17 cellular contexts compared by ENCODE assay signal in the genomic region with DNA sequence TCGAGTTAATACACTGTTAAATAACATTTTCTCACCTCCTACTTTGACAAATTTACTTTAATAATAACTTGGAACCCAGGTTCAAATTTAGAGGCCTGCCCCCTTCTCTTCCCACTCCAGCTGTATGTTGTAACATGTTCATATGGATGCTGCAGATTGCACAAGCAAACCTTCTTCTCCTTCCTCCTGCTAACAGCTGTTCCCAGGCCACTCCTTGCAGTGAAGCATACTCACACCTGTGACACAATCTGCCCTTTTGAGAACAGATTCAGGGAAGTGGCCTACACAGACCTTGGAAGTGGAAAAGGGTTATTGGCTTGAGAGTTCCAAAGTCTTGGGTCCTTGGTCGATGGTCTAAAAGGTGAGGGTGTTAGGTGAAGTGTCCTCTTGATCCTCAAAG.
DNase-seq lines count a peak whose midpoint lies in the region; ATAC-seq, FAIRE-seq and TF ChIP-seq lines count a peak whose summit lies in the region.
"Had no signal": no experiment of that assay in that cellular context is flagged by ENCODE, and none has a peak within 500 bp of the region (broad histone marks: within the 10 kb centered on the region; RNA-seq: fewer than 3 reads in every experiment).

No MANE protein-coding gene starts in this region.

- SMC1A ChIA-PET in GM12878 (lab: Charles Lee; ENCODE audit: uncharacterized antibody, unreplicated experiment) = no interaction called here

- in situ Hi-C loops in GM12878 (cut with MboI) = no loop called here

- peak overlapping the region; percentile 65 for H3K27ac Mint-ChIP-seq in MCF 10A (ENCODE audit: low read depth, unreplicated experiment)
- H3K27ac Mint-ChIP-seq: activated CD4-positive, alpha-beta memory T cell treated with anti-CD3 and anti-CD28 coated beads for 36 hours had no signal

- H2BK5ac ChIP-seq in mesenchymal stem cell (ENCODE audit: low read depth, low read length, poor library complexity, severe bottlenecking) = no peak overlapping the region

- H3K27me3 ChIP-seq in breast epithelium (no peaks in the 10 kb centered on the region), GM12878 (replicated peaks in 1 of 2; ENCODE audit: control insufficient read depth in 2 of 2, insufficient read depth in 2 of 2, low read length in 1 of 2) (no peaks in the 10 kb centered on the region; a peak in 2 of 4 replicates), mesenchymal stem cell (ENCODE audit: control insufficient read depth in 1 of 2, insufficient read depth in 1 of 2, low read length in 2 of 2) (no peaks in the 10 kb centered on the region)
- H3K27me3 ChIP-seq: colonic mucosa, heart right ventricle, MG63 had no signal

- H2BK120ac ChIP-seq in mesenchymal stem cell (ENCODE audit: low read depth, low read length) = no peak overlapping the region

- H3K4me1 ChIP-seq in breast epithelium (peaks cover 0 to 5% of the 10 kb centered on the region in 2 donors), GM12878 (ENCODE audit: control insufficient read depth, insufficient read depth, low read length) (no peaks in the 10 kb centered on the region), mesenchymal stem cell (ENCODE audit: control insufficient read depth, insufficient read depth, low read depth, low read length) (peaks cover 28% of the 10 kb centered on the region)

- no peak overlapping the region for H4K8ac ChIP-seq in mesenchymal stem cell (ENCODE audit: low read length)

- H3K27me3 Mint-ChIP-seq in MCF 10A (ENCODE audit: insufficient read depth, unreplicated experiment) = no peaks in the 10 kb centered on the region
- peaks cover 22% of the 10 kb centered on the region for H3K27me3 Mint-ChIP-seq in activated T-cell treated with anti-CD3 and anti-CD28 coated beads, Interleukin-2, amount 50 U/mL, for 4 hours (ENCODE audit: low read depth)

- POLR2A ChIA-PET in MCF 10A (lab: Yijun Ruan, JAX) (interaction anchor here (0.5 to 7.9 kb wide), 16 partner anchors 9 to 375 kb away, joined by 3 to 93 read pairs (median 3); no protein-coding TSS in a partner anchor), GM12878 (lab: Charles Lee) (no interaction called here)

- H3K4me3 Mint-ChIP-seq in MCF 10A (ENCODE audit: unreplicated experiment) = no peak overlapping the region
- H3K4me3 Mint-ChIP-seq in activated T-cell treated with anti-CD3 and anti-CD28 coated beads, Interleukin-2, amount 50 U/mL, for 4 hours = no peak overlapping the region
- H3K4me3 Mint-ChIP-seq: activated CD4-positive, alpha-beta memory T cell treated with anti-CD3 and anti-CD28 coated beads for 36 hours had no signal

- H3K14ac ChIP-seq in mesenchymal stem cell (ENCODE audit: low read length in 2 of 2) = no peak overlapping the region

- H2AK5ac ChIP-seq in mesenchymal stem cell (ENCODE audit: low read length, severe bottlenecking) = no peak overlapping the region

- H3K4ac ChIP-seq in mesenchymal stem cell (ENCODE audit: low read depth in 1 of 2, low read length in 2 of 2) = no peak overlapping the region

- no peak for TF ChIP-seq RAD21 in GM12878 (IDR thresholded peaks at IDR 0.05; ENCODE audit: insufficient read depth, low read depth, low read length)

- DNase-seq in MCF 10A (ENCODE audit: unreplicated experiment) (peak; percentile 89), breast epithelium (ENCODE audit: low spot score in 2 of 2) (no peak), GM12878 (ENCODE audit: low read depth, low spot score) (no peak), mesenchymal stem cell (peak; percentile 74)
- no peak for DNase-seq in activated T-cell treated with anti-CD3 and anti-CD28 coated beads, Interleukin-2, amount 50 U/mL, for 4 hours
- DNase-seq: activated CD4-positive, alpha-beta memory T cell treated with anti-CD3 and anti-CD28 coated beads for 36 hours; amniotic stem cell; colonic mucosa; heart right ventricle; MG63; stimulated activated CD4-positive, alpha-beta T cell treated with anti-CD3 and anti-CD28 coated beads, Interleukin-15, amount 100 ng/mL, for 24 hours had no signal

- peaks cover 21% of the 10 kb centered on the region for H3K79me1 ChIP-seq in mesenchymal stem cell (replicated peaks; ENCODE audit: low read length, poor library complexity, severe bottlenecking)

- no peak for TF ChIP-seq POLR2A in breast epithelium (IDR thresholded peaks at IDR 0.05)
- TF ChIP-seq POLR2A in GM12878 (IDR thresholded peaks at IDR 0.05; ENCODE audit: low read depth, low read length) = no peak

- CTCF ChIA-PET in MCF 10A (lab: Yijun Ruan, JAX) (interaction anchor here (0.7 kb wide), 1 partner anchor 20 kb away, joined by 3 read pairs; no protein-coding TSS in a partner anchor), GM12878 (lab: Yijun Ruan, JAX) (no interaction called here)

- H3K9ac ChIP-seq in GM12878 (ENCODE audit: control insufficient read depth, insufficient read depth, low read length) = no peak overlapping the region
- H3K9ac ChIP-seq in mesenchymal stem cell (ENCODE audit: low read length) = no peak overlapping the region

- H2BK12ac ChIP-seq in mesenchymal stem cell (ENCODE audit: low read length in 2 of 2) = no peak overlapping the region

- peaks cover 43% of the 10 kb centered on the region for H3K4me1 Mint-ChIP-seq in MCF 10A (ENCODE audit: insufficient read depth, unreplicated experiment)
- no peaks in the 10 kb centered on the region for H3K4me1 Mint-ChIP-seq in activated T-cell treated with anti-CD3 and anti-CD28 coated beads, Interleukin-2, amount 50 U/mL, for 4 hours (ENCODE audit: low read depth)

- BruUV-seq in MCF 10A (replicated peaks; lab: Mats Ljungman, UMichigan) (no TSS peak), GM12878 (replicated peaks; lab: Mats Ljungman, UMichigan) (no TSS peak)

- no peaks in the 10 kb centered on the region for H4K20me1 ChIP-seq in GM12878 (ENCODE audit: control insufficient read depth, insufficient read depth)

- TF ChIP-seq CTCF in MCF 10A (IDR thresholded peaks at IDR 0.05; ENCODE audit: unreplicated experiment) (no peak), breast epithelium (IDR thresholded peaks at IDR 0.05) (no peak), GM12878 (IDR thresholded peaks at IDR 0.05 in 2 of 3, conservative IDR thresholded peaks at IDR 0.05 in 1 of 3; ENCODE audit: control insufficient read depth in 2 of 3, extremely low read depth in 1 of 3, insufficient read depth in 1 of 3, low read depth in 3 of 3, low read length in 3 of 3) (no peak)

- H3K79me2 ChIP-seq in GM12878 (ENCODE audit: control insufficient read depth, insufficient read depth, low read length) = no peaks in the 10 kb centered on the region

- no peak overlapping the region for H2BK15ac ChIP-seq in mesenchymal stem cell (ENCODE audit: low read depth, poor library complexity, severe bottlenecking)

- H3K27ac ChIP-seq in breast epithelium (peak overlapping the region in 1 of 2 donors; percentile 23), GM12878 (ENCODE audit: control insufficient read depth, insufficient read depth) (no peak overlapping the region), mesenchymal stem cell (ENCODE audit: low read length, poor library complexity, severe bottlenecking) (no peak overlapping the region)
- H3K27ac ChIP-seq: colonic mucosa, heart right ventricle, SK-N-MC had no signal

- H3K4me2 ChIP-seq in GM12878 (ENCODE audit: control insufficient read depth, insufficient read depth) = no peak overlapping the region
- H3K4me2 ChIP-seq in mesenchymal stem cell (ENCODE audit: low read length, poor library complexity, severe bottlenecking) = no peak overlapping the region

- no peak for ATAC-seq in GM12878
- ATAC-seq in GM19351 (IDR thresholded peaks at IDR 0.05; ENCODE audit: unreplicated experiment) = no peak
- no peak for ATAC-seq in HG03460 (IDR thresholded peaks at IDR 0.05; ENCODE audit: unreplicated experiment)
- no peak for ATAC-seq in HG03108 (IDR thresholded peaks at IDR 0.05; ENCODE audit: unreplicated experiment)
- ATAC-seq in activated T-cell treated with anti-CD3 and anti-CD28 coated beads, Interleukin-2, amount 50 U/mL, for 4 hours = no peak
- ATAC-seq: heart right ventricle had no signal

- peak; percentile 31 for FAIRE-seq in GM12878 (lab: Jason Lieb, UNC)
- FAIRE-seq: GM18507, TTC549 had no signal

- H2AFZ ChIP-seq in GM12878 (ENCODE audit: control insufficient read depth, low read depth, low read length) (no peak overlapping the region), mesenchymal stem cell (ENCODE audit: low read depth, low read length) (no peak overlapping the region)

- no peak overlapping the region for H3K18ac ChIP-seq in mesenchymal stem cell (ENCODE audit: low read depth in 1 of 2, low read length in 2 of 2)

- TF ChIP-seq EP300 in GM12878 (IDR thresholded peaks at IDR 0.05; ENCODE audit: borderline replicate concordance in 1 of 2, control insufficient read depth in 1 of 2, low read depth in 2 of 2, low read length in 2 of 2) = no peak

- no peak overlapping the region for H4K91ac ChIP-seq in mesenchymal stem cell (ENCODE audit: low read length)

- H3K9me3 ChIP-seq in breast epithelium (no peaks in the 10 kb centered on the region), GM12878 (replicated peaks; ENCODE audit: control insufficient read depth, insufficient read depth, low read length) (no peaks in the 10 kb centered on the region), mesenchymal stem cell (ENCODE audit: control insufficient read depth, low read length) (no peaks in the 10 kb centered on the region)
- H3K9me3 ChIP-seq: colonic mucosa, heart right ventricle, MG63 had no signal

- H3K36me3 Mint-ChIP-seq in MCF 10A (ENCODE audit: insufficient read depth, unreplicated experiment) = peaks cover 8% of the 10 kb centered on the region
- no peaks in the 10 kb centered on the region for H3K36me3 Mint-ChIP-seq in activated T-cell treated with anti-CD3 and anti-CD28 coated beads, Interleukin-2, amount 50 U/mL, for 4 hours (ENCODE audit: insufficient read depth)
- H3K36me3 Mint-ChIP-seq: activated CD4-positive, alpha-beta memory T cell treated with anti-CD3 and anti-CD28 coated beads for 36 hours had no signal

- H3K36me3 ChIP-seq in breast epithelium (no peaks in the 10 kb centered on the region), GM12878 (ENCODE audit: control insufficient read depth in 2 of 2, insufficient read depth in 2 of 2, low read length in 1 of 2) (no peaks in the 10 kb centered on the region), mesenchymal stem cell (ENCODE audit: control insufficient read depth in 1 of 2, insufficient read depth in 2 of 2, low read depth in 1 of 2, low read length in 2 of 2) (peaks cover 0 to 2% of the 10 kb centered on the region in 2 experiments)
- H3K36me3 ChIP-seq: colonic mucosa, heart right ventricle had no signal

- 3% methylated on average over 2 of the region's 2 CpGs for WGBS in GM12878 (ENCODE audit: insufficient coverage, insufficient replicate concordance, low lambda C conversion rate, missing lambda C conversion rate)
- whole genome bisulfite sequencing in mesenchymal stem cell = 100% methylated on average over 1 of the region's 2 CpGs

- H3K23ac ChIP-seq in mesenchymal stem cell (ENCODE audit: low read length in 2 of 2) = no peak overlapping the region

- intact Hi-C loops in MCF 10A (cut with micrococcal nuclease) = no loop called here
- intact Hi-C loops in breast epithelium (cut with DNase I; ENCODE audit: low total_unique reads) = no loop called here
- intact Hi-C loops in GM12878 (cut with micrococcal nuclease; ENCODE audit: unreplicated experiment) = no loop called here

- H3K9me3 Mint-ChIP-seq in MCF 10A (ENCODE audit: unreplicated experiment) = no peaks in the 10 kb centered on the region
- H3K9me3 Mint-ChIP-seq in activated T-cell treated with anti-CD3 and anti-CD28 coated beads, Interleukin-2, amount 50 U/mL, for 4 hours = no peaks in the 10 kb centered on the region
- H3K9me3 Mint-ChIP-seq: activated CD4-positive, alpha-beta memory T cell treated with anti-CD3 and anti-CD28 coated beads for 36 hours had no signal

- RAD21 ChIA-PET in GM12878 (lab: Charles Lee; ENCODE audit: unreplicated experiment) = no interaction called here

- H3K4me3 ChIP-seq in breast epithelium (no peak overlapping the region), GM12878 (no peak overlapping the region), mesenchymal stem cell (ENCODE audit: insufficient read depth in 1 of 2, low read depth in 1 of 2, low read length in 2 of 2) (no peak overlapping the region)
- H3K4me3 ChIP-seq: colonic mucosa, heart right ventricle, MG63, SK-N-MC had no signal

Comparison
In these comparisons a context has a peak if more than half of its experiments do, and no peak if none do; other contexts are left out.
1. DNase-seq: peak in MCF 10A (single experiment) and mesenchymal stem cell (single experiment); none in breast epithelium (0 of 2), GM12878 (single experiment) and activated T-cell treated with anti-CD3 and anti-CD28 coated beads, Interleukin-2, amount 50 U/mL, for 4 hours (single experiment).